In the genomic region with DNA sequence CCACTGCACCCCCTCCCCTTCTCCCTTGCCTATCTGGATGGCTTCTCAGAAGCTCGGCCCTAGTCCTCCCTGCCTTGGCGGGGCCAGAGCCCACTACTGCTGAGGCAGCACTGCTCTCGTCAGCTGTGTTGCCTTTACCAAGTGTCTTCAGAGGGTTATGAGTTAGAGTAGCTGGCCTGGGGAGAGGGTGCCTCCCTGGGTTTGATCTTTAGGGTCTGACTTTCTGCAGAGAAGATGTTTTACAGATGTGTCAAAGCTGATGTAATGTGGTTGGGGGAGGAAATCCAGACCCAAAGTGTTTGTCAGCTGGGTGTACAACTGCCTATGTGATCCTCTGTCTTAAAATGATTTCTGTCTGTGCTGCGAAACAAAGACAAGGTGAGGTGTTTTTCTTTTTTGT, we compare ENCODE assay signal across 15 cellular contexts. TPM values are rescaled to one million over a fixed set of nuclear protein-coding genes. Genes with fewer than 3 reads are reported as not detected.
DNase-seq lines count a peak whose midpoint lies in the region; TF ChIP-seq lines count a peak whose summit lies in the region.
"Had no signal": no experiment of that assay in that cellular context is flagged by ENCODE, and none has a peak within 500 bp of the region (broad histone marks: within the 10 kb centered on the region; RNA-seq: fewer than 3 reads in every experiment).

No MANE protein-coding gene starts in this region.

- TF ChIP-seq CTCF in choroid plexus epithelial cell (conservative IDR thresholded peaks at IDR 0.05; ENCODE audit: low read depth, low read length), result no peak

- peak; percentile 54 for DNase-seq in EL
- peak; percentile 71 for DNase-seq in Jurkat, Clone E6-1 (ENCODE audit: low read depth, low spot score)
- DNase-seq in choroid plexus epithelial cell (ENCODE audit: low read depth), result peak; percentile 71
- peak; percentile 38 for DNase-seq in skeletal muscle cell (ENCODE audit: low read depth)
- no peak for DNase-seq in DMS153 treated with DMSO at 0.1 percent for 48 hours (lab: John Stamatoyannopoulos, UW; ENCODE audit: unreplicated experiment)
- no peak for DNase-seq in HuH-7 (ENCODE audit: low spot score)
- no peak for DNase-seq in SW 1271 (lab: John Stamatoyannopoulos, UW)
- DNase-seq: activated CD4-positive, alpha-beta T cell treated with anti-CD3 and anti-CD28 coated beads for 1 hour; left ventricle myocardium inferior; NCI-H1092 treated with DMSO at 0.1 percent for 48 hours; NCI-H69; SIG-M5; stimulated activated CD4-positive, alpha-beta T cell treated with anti-CD3 and anti-CD28 coated beads, Interleukin-4, amount 100 ng/mL, for 24 hours; testis had no signal

- H3K4me3 ChIP-seq in Jurkat, Clone E6-1 (ENCODE audit: low read length), result no peak overlapping the region
- H3K4me3 ChIP-seq in choroid plexus epithelial cell (ENCODE audit: low read depth, low read length) (no peak overlapping the region), skeletal muscle cell (ENCODE audit: low read depth, low read length) (no peak overlapping the region)
- H3K4me3 ChIP-seq: gastroesophageal sphincter, left ventricle myocardium inferior, testis had no signal

RNA-seq across cellular contexts. Expression of a gene that starts 30.4 kb away (rescaled TPM):
- 20.2 TPM for polyA plus RNA-seq in Jurkat, Clone E6-1 (2012; ENCODE audit: insufficient read depth, insufficient read length)

RNA-seq across cellular contexts. Expression of a gene that starts 38.4 kb away (rescaled TPM):
- polyA plus RNA-seq in Jurkat, Clone E6-1 (2012; ENCODE audit: insufficient read depth, insufficient read length), result 42.2 TPM

RNA-seq across cellular contexts. Expression of a gene that starts 49.5 kb away (rescaled TPM):
- 64.8 TPM for polyA plus RNA-seq in Jurkat, Clone E6-1 (2012; ENCODE audit: insufficient read depth, insufficient read length)

Comparison
In these comparisons a context has a peak if more than half of its experiments do, and no peak if none do; other contexts are left out.
1. DNase-seq: peak in EL (single experiment), Jurkat, Clone E6-1 (single experiment), choroid plexus epithelial cell (single experiment) and skeletal muscle cell (single experiment); none in DMS153 treated with DMSO at 0.1 percent for 48 hours (single experiment), HuH-7 (single experiment) and SW 1271 (0 of 2).